In genomic region chr6:67664942-67665341, GRCh38 we compare ENCODE assay signal across 10 cellular contexts.
"Had no signal": no experiment of that assay in that cellular context is flagged by ENCODE, and none has a peak within 500 bp of the region (broad histone marks: within the 10 kb centered on the region; RNA-seq: fewer than 3 reads in every experiment).

No MANE protein-coding gene starts in this region.

- H3K4me2 ChIP-seq: KMS-11 had no signal

- FAIRE-seq: HepG2, HTR-8/SVneo had no signal

- ATAC-seq: HepG2 had no signal

- H3K9ac ChIP-seq: KMS-11 had no signal

- H3K36me3 Mint-ChIP-seq: IgD-negative memory B cell had no signal

- H3K27ac ChIP-seq: HL-60, KMS-11 had no signal

- H3K27me3 Mint-ChIP-seq: IgD-negative memory B cell had no signal

- H3K27ac Mint-ChIP-seq: IgD-negative memory B cell had no signal

- H3K4me3 Mint-ChIP-seq: IgD-negative memory B cell had no signal

- DNase-seq: IMR-90, Karpas-422, Kasumi-1, KBM-7, KG1 had no signal
